In the genomic region with DNA sequence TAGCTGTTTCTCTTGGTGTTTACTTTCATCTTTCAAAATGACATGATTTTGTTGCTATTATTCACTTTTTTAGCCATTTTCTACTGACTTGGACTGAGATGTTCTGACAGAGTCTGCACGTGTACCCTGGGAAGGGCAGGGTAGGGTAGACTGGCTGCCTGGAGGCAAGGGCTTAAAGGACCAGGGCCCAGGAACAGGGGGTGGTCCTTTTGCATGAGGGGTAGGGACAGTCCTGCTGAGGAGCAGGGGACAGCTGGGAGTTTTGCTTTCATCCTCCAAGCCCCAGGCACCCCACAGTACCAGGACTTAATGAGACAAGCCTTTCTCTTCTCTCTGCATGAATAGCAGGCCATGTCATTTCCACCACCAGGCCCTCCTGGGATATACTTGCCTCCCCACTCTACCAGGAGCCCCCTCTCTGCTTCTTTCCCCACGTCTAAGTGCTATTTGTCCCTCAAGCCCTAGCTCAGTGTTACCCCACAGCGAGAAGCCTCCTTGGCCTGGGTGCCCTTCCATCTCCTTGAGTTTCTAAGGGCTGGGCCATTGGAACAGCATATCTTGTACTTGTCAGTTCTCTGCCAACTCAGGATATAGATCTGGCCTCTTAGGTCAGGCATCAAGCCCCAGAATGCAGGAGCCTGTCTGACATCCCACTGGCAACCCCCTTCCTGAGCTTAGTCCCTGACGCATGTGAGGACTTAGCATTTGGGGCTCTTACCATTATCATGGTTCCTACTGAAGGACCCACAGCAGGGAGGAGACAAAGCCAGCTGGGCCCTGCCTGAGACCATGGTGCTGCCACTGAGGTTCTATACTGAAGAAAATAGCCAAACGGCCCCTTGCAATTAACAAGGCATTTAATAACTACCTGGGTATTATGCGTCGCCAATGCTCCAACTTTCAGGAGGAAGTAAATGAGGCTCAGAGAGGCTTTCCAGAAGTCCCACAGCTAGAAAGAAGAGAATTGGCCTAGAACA, we compare ENCODE assay signal across 23 cellular contexts.
DNase-seq lines count a peak whose midpoint lies in the region; FAIRE-seq and TF ChIP-seq lines count a peak whose summit lies in the region.
"Had no signal": no experiment of that assay in that cellular context is flagged by ENCODE, and none has a peak within 500 bp of the region (broad histone marks: within the 10 kb centered on the region; RNA-seq: fewer than 3 reads in every experiment).

No MANE protein-coding gene starts in this region.

- no peak overlapping the region for H3K4me3 ChIP-seq in neural progenitor cell
- no peak overlapping the region for H3K4me3 ChIP-seq in kidney (ENCODE audit: low read length in 2 of 2)
- H3K4me3 ChIP-seq: K562, SJCRH30 had no signal

- H3K23me2 ChIP-seq in H9 (ENCODE audit: insufficient read length, low read depth, low read length, poor library complexity, severe bottlenecking), result no peaks in the 10 kb centered on the region

- H3K4me1 ChIP-seq in H9 (ENCODE audit: insufficient read depth, low read length) (peaks cover 7% of the 10 kb centered on the region; the same call in 1 of the 2 replicates), neural progenitor cell (peaks cover 20% of the 10 kb centered on the region), kidney (ENCODE audit: control insufficient read depth in 1 of 2, insufficient read depth in 1 of 2, low read depth in 1 of 2, low read length in 2 of 2) (peaks cover 2 to 3% of the 10 kb centered on the region in 2 donors)
- H3K4me1 ChIP-seq: BE2C, SJCRH30 had no signal

- H3K4ac ChIP-seq in H9 (ENCODE audit: low read depth, low read length), result no peak overlapping the region

- no peak overlapping the region for H2BK120ac ChIP-seq in H9 (ENCODE audit: low read depth, low read length, poor library complexity, severe bottlenecking)

- H3T11ph ChIP-seq in H9 (ENCODE audit: low read length), result no peak overlapping the region

- H3K9ac ChIP-seq in H9 (ENCODE audit: extremely low read depth, insufficient read length, low read length), result no peak overlapping the region
- H3K9ac ChIP-seq in neural progenitor cell, result no peak overlapping the region
- H3K9ac ChIP-seq in kidney (ENCODE audit: low read length in 2 of 2), result no peak overlapping the region

- TF ChIP-seq CTCF in C4-2B (conservative IDR thresholded peaks at IDR 0.05) (no peak), H9 (conservative IDR thresholded peaks at IDR 0.05) (no peak), neural progenitor cell (IDR thresholded peaks at IDR 0.05) (no peak), kidney (IDR thresholded peaks at IDR 0.05; ENCODE audit: borderline replicate concordance, extremely low read depth, insufficient read depth) (no peak)

- no peak overlapping the region for H2BK20ac ChIP-seq in H9 (ENCODE audit: low read depth, low read length, poor library complexity, severe bottlenecking)

- H4K91ac ChIP-seq in H9 (ENCODE audit: insufficient read length, low read depth, low read length), result no peak overlapping the region

- H3K27ac Mint-ChIP-seq in H9 (0 out of 7 replicates have a peak overlapping the region, but pooled peaks of 1 of the 3 experiments have one; percentile 53), neural progenitor cell (peak overlapping the region; percentile 11)
- no peak overlapping the region for H3K27ac Mint-ChIP-seq in activated CD4-positive, alpha-beta T cell treated with anti-CD3 and anti-CD28 coated beads, Interleukin-2, amount 10 ng/mL, durations not matched to agents 7 days and 5 days

- H3K4me1 Mint-ChIP-seq in H9 (peaks cover 24 to 26% of the 10 kb centered on the region in 2 experiments), neural progenitor cell (peaks cover 43% of the 10 kb centered on the region)
- no peaks in the 10 kb centered on the region for H3K4me1 Mint-ChIP-seq in activated CD4-positive, alpha-beta T cell treated with anti-CD3 and anti-CD28 coated beads, Interleukin-2, amount 10 ng/mL, durations not matched to agents 7 days and 5 days

- H3K18ac ChIP-seq in H9 (ENCODE audit: insufficient read length, low read depth, low read length), result no peak overlapping the region

- no peak overlapping the region for H3K4me3 Mint-ChIP-seq in H9
- H3K4me3 Mint-ChIP-seq in neural progenitor cell, result no peak overlapping the region
- H3K4me3 Mint-ChIP-seq in activated CD4-positive, alpha-beta T cell treated with anti-CD3 and anti-CD28 coated beads, Interleukin-2, amount 10 ng/mL, durations not matched to agents 7 days and 5 days, result no peak overlapping the region

- no peak overlapping the region for H2BK15ac ChIP-seq in H9 (ENCODE audit: low read depth, low read length)

- H3K23ac ChIP-seq in H9 (ENCODE audit: insufficient read length, low read depth, low read length), result no peak overlapping the region

- H3K9me3 ChIP-seq in H9 (ENCODE audit: control insufficient read depth, low read depth, low read length) (no peaks in the 10 kb centered on the region), neural progenitor cell (ENCODE audit: low read depth) (no peaks in the 10 kb centered on the region), kidney (ENCODE audit: control insufficient read depth in 1 of 2, low read length in 2 of 2) (no peaks in the 10 kb centered on the region)
- H3K9me3 ChIP-seq: BE2C, SJCRH30 had no signal

- no peak overlapping the region for H2AFZ ChIP-seq in H9 (ENCODE audit: low read length)
- no peak overlapping the region for H2AFZ ChIP-seq in neural progenitor cell (replicated peaks)

- peak overlapping the region; percentile 25; the same call in 1 of the 2 replicates for H3K27ac ChIP-seq in C4-2B
- no peak overlapping the region for H3K27ac ChIP-seq in H9 (ENCODE audit: insufficient read length, low read depth, low read length)
- H3K27ac ChIP-seq in neural progenitor cell, result no peak overlapping the region
- H3K27ac ChIP-seq in kidney (ENCODE audit: low read depth in 2 of 2, low read length in 2 of 2), result no peak overlapping the region
- H3K27ac ChIP-seq: SJCRH30 had no signal

- intact Hi-C loops in kidney (cut with DNase I), result no loop called here

- H4K8ac ChIP-seq in H9 (replicated peaks; ENCODE audit: insufficient read length, low read depth, low read length), result no peak overlapping the region

- peak; percentile 14 for DNase-seq in H9
- DNase-seq in iPS-NIHi7 (ENCODE audit: extremely low spot score), result peak; percentile 6
- DNase-seq in neural progenitor cell (ENCODE audit: low spot score), result no peak
- no peak for DNase-seq in activated CD4-positive, alpha-beta T cell treated with anti-CD3 and anti-CD28 coated beads, Interleukin-2, amount 10 ng/mL, durations not matched to agents 7 days and 5 days
- no peak for DNase-seq in DMS153 treated with DMSO at 0.1 percent for 48 hours (lab: John Stamatoyannopoulos, UW; ENCODE audit: unreplicated experiment)
- DNase-seq in kidney, result no peak
- DNase-seq: BE2C, Calu3, DMS153, Kasumi-1, NCI-H1105, NCI-H1436 treated with DMSO at 0.1 percent for 48 hours, NCI-H187 treated with DMSO at 0.1 percent for 48 hours, NCI-H345, NCI-H524, NCI-H774, SJCRH30 had no signal

- no peaks in the 10 kb centered on the region for H4K20me1 ChIP-seq in H9 (ENCODE audit: control insufficient read depth, insufficient read depth, insufficient read length)
- H4K20me1 ChIP-seq in neural progenitor cell (ENCODE audit: low read depth), result no peaks in the 10 kb centered on the region

- H3K27me3 ChIP-seq in H9 (ENCODE audit: insufficient read depth, low read length) (no peaks in the 10 kb centered on the region), neural progenitor cell (no peaks in the 10 kb centered on the region)
- H3K27me3 ChIP-seq: BE2C, SJCRH30 had no signal

- no peak overlapping the region for H4K5ac ChIP-seq in H9 (ENCODE audit: insufficient read length, low read depth, low read length)

- H3K14ac ChIP-seq in H9 (ENCODE audit: insufficient read depth, low read length), result no peak overlapping the region; the same call in 1 of the 2 replicates

- H3F3A ChIP-seq in neural progenitor cell (ENCODE audit: low read depth), result no peaks in the 10 kb centered on the region

- H2BK12ac ChIP-seq in H9 (ENCODE audit: insufficient read length, low read depth, low read length), result no peak overlapping the region

- POLR2A ChIA-PET in activated CD4-positive, alpha-beta T cell treated with anti-CD3 and anti-CD28 coated beads, Interleukin-2, amount 10 ng/mL, durations not matched to agents 7 days and 5 days (lab: Charles Lee), result no interaction called here

- no peak overlapping the region for H3K56ac ChIP-seq in H9 (ENCODE audit: insufficient read length, low read depth, low read length)

- FAIRE-seq in kidney (lab: Jason Lieb, UNC), result no peak
- FAIRE-seq: GM18507, H54, HTR-8/SVneo, K562, RCC 7860 had no signal

- CTCF ChIA-PET in activated CD4-positive, alpha-beta T cell treated with anti-CD3 and anti-CD28 coated beads, Interleukin-2, amount 10 ng/mL, durations not matched to agents 7 days and 5 days (lab: Charles Lee), result interaction anchor here (0.9 kb wide), 1 partner anchor 16 kb away, joined by 3 read pairs; no protein-coding TSS in a partner anchor

- no peak overlapping the region for H2AK5ac ChIP-seq in H9 (ENCODE audit: insufficient read length, low read length)

- H3K79me1 ChIP-seq in H9 (ENCODE audit: insufficient read depth, low read depth, low read length, poor library complexity, severe bottlenecking), result no peaks in the 10 kb centered on the region

- peaks cover 15% of the 10 kb centered on the region for H3K27me3 Mint-ChIP-seq in H9 (ENCODE audit: low read depth)
- peaks cover 14% of the 10 kb centered on the region for H3K27me3 Mint-ChIP-seq in neural progenitor cell (ENCODE audit: insufficient read depth, low read depth)
- no peaks in the 10 kb centered on the region for H3K27me3 Mint-ChIP-seq in activated CD4-positive, alpha-beta T cell treated with anti-CD3 and anti-CD28 coated beads, Interleukin-2, amount 10 ng/mL, durations not matched to agents 7 days and 5 days

- H3K4me2 ChIP-seq in H9 (ENCODE audit: insufficient read depth, insufficient read length, low read length) (no peak overlapping the region), neural progenitor cell (no peak overlapping the region)

- H3K36me3 Mint-ChIP-seq in H9 (ENCODE audit: insufficient read depth in 1 of 3, low read depth in 3 of 3), result no peaks in the 10 kb centered on the region
- H3K36me3 Mint-ChIP-seq in neural progenitor cell, result no peaks in the 10 kb centered on the region
- no peaks in the 10 kb centered on the region for H3K36me3 Mint-ChIP-seq in activated CD4-positive, alpha-beta T cell treated with anti-CD3 and anti-CD28 coated beads, Interleukin-2, amount 10 ng/mL, durations not matched to agents 7 days and 5 days (ENCODE audit: low read depth)

- WGBS in H9 (ENCODE audit: extremely low coverage, insufficient read length, low lambda C conversion rate), result no CpG with 5 or more reads among the region's 7 CpGs

- H3K36me3 ChIP-seq in neural progenitor cell (no peaks in the 10 kb centered on the region), kidney (ENCODE audit: control insufficient read depth in 1 of 2, insufficient read depth in 2 of 2, low read length in 2 of 2) (no peaks in the 10 kb centered on the region)
- H3K36me3 ChIP-seq: BE2C, SJCRH30 had no signal

- H3K9me3 Mint-ChIP-seq in H9, result no peaks in the 10 kb centered on the region
- no peaks in the 10 kb centered on the region for H3K9me3 Mint-ChIP-seq in neural progenitor cell
- no peaks in the 10 kb centered on the region for H3K9me3 Mint-ChIP-seq in activated CD4-positive, alpha-beta T cell treated with anti-CD3 and anti-CD28 coated beads, Interleukin-2, amount 10 ng/mL, durations not matched to agents 7 days and 5 days

- H3K79me2 ChIP-seq in H9 (ENCODE audit: insufficient read depth, low read length) (no peaks in the 10 kb centered on the region), neural progenitor cell (ENCODE audit: low read depth) (no peaks in the 10 kb centered on the region)

- no peak overlapping the region for H2BK5ac ChIP-seq in H9 (ENCODE audit: insufficient read length, low read length)

Comparison
In these comparisons a context has a peak if more than half of its experiments do, and no peak if none do; other contexts are left out.
1. DNase-seq: peak in H9 (single experiment) and iPS-NIHi7 (single experiment); none in neural progenitor cell (single experiment), activated CD4-positive, alpha-beta T cell treated with anti-CD3 and anti-CD28 coated beads, Interleukin-2, amount 10 ng/mL, durations not matched to agents 7 days and 5 days (single experiment), DMS153 treated with DMSO at 0.1 percent for 48 hours (single experiment) and kidney (single experiment).